1 cellular context compared by ENCODE assay signal in the genomic region with DNA sequence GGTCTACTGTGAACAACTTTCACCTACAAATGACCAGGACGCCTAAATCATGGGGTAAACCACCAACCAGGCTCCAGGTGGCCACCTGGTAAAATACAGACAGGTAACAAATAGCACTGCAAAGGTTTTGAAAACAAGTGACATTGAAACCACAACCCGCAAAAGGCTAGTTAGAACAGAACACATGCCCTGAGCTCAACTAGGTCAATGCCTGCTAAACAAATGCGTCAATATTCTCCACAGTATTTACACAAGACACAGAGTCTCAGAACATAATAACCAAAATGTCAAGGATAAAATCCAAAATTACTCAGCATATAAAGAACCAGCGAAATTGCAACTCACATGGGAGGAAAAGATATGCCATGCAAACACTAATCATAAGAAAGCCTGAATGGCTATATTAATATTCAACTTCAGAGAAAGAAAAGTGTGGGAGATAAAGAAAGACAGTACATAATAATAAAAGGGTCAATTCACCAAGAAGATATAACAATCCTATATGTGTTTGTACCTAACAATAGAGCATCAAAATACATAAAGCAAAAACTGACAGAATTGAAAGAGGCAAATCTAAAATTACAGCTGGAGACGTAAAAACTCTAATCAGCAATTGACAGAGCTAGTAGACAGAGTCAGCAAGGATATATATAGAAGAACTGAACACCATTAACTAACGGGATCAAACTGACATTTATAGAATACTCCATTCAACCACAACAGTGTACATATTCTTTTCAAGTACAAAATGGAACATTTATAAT.
A peak's percentile ranks its signal among the peaks of the same experiment; 100 is the strongest.
TF ChIP-seq lines count a peak whose summit lies in the region.

No MANE protein-coding gene starts in this region.

TF ChIP-seq in K562, 482 proteins besides CTCF, POLR2A, EP300 and RAD21 (continued from another document):
- TF ChIP-seq C11orf30 (IDR thresholded peaks at IDR 0.05; ENCODE audit: low read depth), result peak; percentile 16; the same call in 1 of the 2 replicates
- TF ChIP-seq DPF2 (IDR thresholded peaks at IDR 0.05), result 0 out of 2 replicates have a peak, but pooled peaks have one; percentile 35
- peak; percentile 54 for TF ChIP-seq ARID1B (IDR thresholded peaks at IDR 0.05)
- peak; percentile 56 for TF ChIP-seq CBFA2T3 (IDR thresholded peaks at IDR 0.05)
- peak; percentile 17; the same call in 1 of the 2 replicates for TF ChIP-seq TAL1 (IDR thresholded peaks at IDR 0.05)
- TF ChIP-seq, protein P1, sequence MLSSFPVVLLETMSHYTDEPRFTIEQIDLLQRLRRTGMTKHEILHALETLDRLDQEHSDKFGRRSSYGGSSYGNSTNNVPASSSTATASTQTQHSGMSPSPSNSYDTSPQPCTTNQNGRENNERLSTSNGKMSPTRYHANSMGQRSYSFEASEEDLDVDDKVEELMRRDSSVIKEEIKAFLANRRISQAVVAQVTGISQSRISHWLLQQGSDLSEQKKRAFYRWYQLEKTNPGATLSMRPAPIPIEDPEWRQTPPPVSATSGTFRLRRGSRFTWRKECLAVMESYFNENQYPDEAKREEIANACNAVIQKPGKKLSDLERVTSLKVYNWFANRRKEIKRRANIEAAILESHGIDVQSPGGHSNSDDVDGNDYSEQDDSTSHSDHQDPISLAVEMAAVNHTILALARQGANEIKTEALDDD (IDR thresholded peaks at IDR 0.05), result peak; percentile 59; the same call in 1 of the 2 replicates
- peak; percentile 67; the same call in 1 of the 2 replicates for TF ChIP-seq MEF2A (IDR thresholded peaks at IDR 0.05; ENCODE audit: control insufficient read depth, low read depth, low read length)
- TF ChIP-seq FOXA3 (CRISPR knock-in tag; conservative IDR thresholded peaks at IDR 0.05 in 1 of 2, IDR thresholded peaks at IDR 0.05 in 1 of 2), result 0 out of 4 replicates have a peak, but pooled peaks of 1 of the 2 experiments have one; percentile 36
- TF ChIP-seq TCF3 (CRISPR knock-in tag; IDR thresholded peaks at IDR 0.05), result peak; percentile 56
- no peak for TF ChIP-seq GATA2 (CRISPR knock-in tag; IDR thresholded peaks at IDR 0.05)
